ENCODE assay signal across 24 cellular contexts in the genomic region with DNA sequence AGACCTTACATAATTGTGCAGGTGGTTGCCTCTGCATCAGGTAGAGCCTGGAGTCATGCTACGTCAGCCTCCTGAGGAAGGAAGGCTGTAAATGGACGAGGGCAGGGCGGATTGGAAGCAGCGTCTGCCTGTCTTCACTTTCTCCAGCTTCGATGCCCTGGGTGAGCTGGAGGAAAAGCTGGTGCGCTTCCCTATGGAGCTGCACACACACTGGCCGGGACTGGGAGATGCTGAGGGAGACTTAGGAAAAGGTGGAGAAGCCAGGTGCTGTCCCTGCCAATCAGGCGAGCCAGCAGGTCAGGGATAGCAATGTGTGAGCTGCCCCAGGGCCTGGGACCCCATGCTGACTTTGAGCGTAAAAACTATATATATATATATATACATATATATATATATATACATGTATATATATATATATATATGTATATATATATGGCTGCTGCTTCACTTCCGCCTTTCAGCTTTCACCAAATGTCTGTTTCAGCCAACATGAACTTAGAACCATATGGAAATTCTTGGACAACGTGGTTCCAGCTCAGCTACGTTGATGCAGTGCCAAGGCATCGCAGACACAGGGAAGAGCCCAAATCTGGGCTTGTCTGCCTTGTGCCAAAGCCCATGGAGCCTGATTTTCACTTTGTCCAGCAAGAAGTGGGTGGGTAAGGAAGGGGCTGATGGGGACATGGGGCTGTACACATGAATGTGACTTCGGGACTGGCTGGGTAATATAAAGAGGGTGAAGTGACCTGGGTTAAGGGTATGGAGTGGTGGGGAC.
DNase-seq lines count a peak whose midpoint lies in the region; ATAC-seq and TF ChIP-seq lines count a peak whose summit lies in the region.
"Had no signal": no experiment of that assay in that cellular context is flagged by ENCODE, and none has a peak within 500 bp of the region (broad histone marks: within the 10 kb centered on the region; RNA-seq: fewer than 3 reads in every experiment).

No MANE protein-coding gene starts in this region.

- peaks cover 7% of the 10 kb centered on the region for H3K27me3 Mint-ChIP-seq in CD8-positive, alpha-beta T cell (ENCODE audit: low read depth)

- DNase-seq in DMS 273 (lab: John Stamatoyannopoulos, UW; ENCODE audit: unreplicated experiment) (peak; percentile 51), DMS 273 treated with DMSO at 0.1 percent for 48 hours (lab: John Stamatoyannopoulos, UW) (no peak), NCI-H1694 (lab: John Stamatoyannopoulos, UW) (peak; percentile 27), cerebellum (ENCODE audit: low spot score) (peak; percentile 71)
- DNase-seq in stimulated activated naive CD8-positive, alpha-beta T cell treated with anti-CD3 and anti-CD28 coated beads, Interleukin-15, Interleukin-2, amounts not matched to agents 100 U/mL and 50 U/mL, for 24 hours: no peak
- DNase-seq in CD8-positive, alpha-beta T cell: no peak
- DNase-seq: ACHN; BE2C; GDM1; HCEC 1CT; Karpas-422; NCI-H1092 treated with DMSO at 0.1 percent for 48 hours; NCI-H1436; NCI-H2029; NCI-H82; NK-92 treated with Interleukin-12 subunit alpha and Interleukin-12 subunit beta, amount 100 ng/mL, for 24 hours; PC-9; SJCRH30 had no signal

- H3K9me3 Mint-ChIP-seq in CD8-positive, alpha-beta T cell: no peaks in the 10 kb centered on the region

- no peak for ATAC-seq in stimulated activated naive CD8-positive, alpha-beta T cell treated with anti-CD3 and anti-CD28 coated beads, Interleukin-15, Interleukin-2, amounts not matched to agents 100 U/mL and 50 U/mL, for 24 hours
- ATAC-seq in HG03095 (IDR thresholded peaks at IDR 0.05; ENCODE audit: unreplicated experiment): no peak
- no peak for ATAC-seq in CD8-positive, alpha-beta T cell
- ATAC-seq: GM12878, GM23338, Right ventricle myocardium inferior, SK-N-SH treated with all-trans-retinoic acid at 6 μM for 48 hours had no signal

- H3K36me3 ChIP-seq in CD8-positive, alpha-beta T cell (ENCODE audit: insufficient read depth, low read length): no peaks in the 10 kb centered on the region
- H3K36me3 ChIP-seq: BE2C, SJCRH30 had no signal

- intact Hi-C loops in CD8-positive, alpha-beta T cell (cut with DNase I, micrococcal nuclease): no loop called here

- POLR2A ChIA-PET in CD8-positive, alpha-beta T cell (lab: Charles Lee): no interaction called here

- H3K4me3 Mint-ChIP-seq in CD8-positive, alpha-beta T cell: no peak overlapping the region
- H3K4me3 Mint-ChIP-seq: GM23338 had no signal

- CTCF ChIA-PET in CD8-positive, alpha-beta T cell (lab: Charles Lee): no interaction called here

- no peak overlapping the region for H3K27ac ChIP-seq in CD8-positive, alpha-beta T cell (ENCODE audit: low read depth, low read length)
- H3K27ac ChIP-seq: 22Rv1, PC-9, SJCRH30 had no signal

- H3K4me1 ChIP-seq in CD8-positive, alpha-beta T cell (ENCODE audit: insufficient read depth, low read length): no peaks in the 10 kb centered on the region
- H3K4me1 ChIP-seq: BE2C had no signal

- no peaks in the 10 kb centered on the region for H3K9me3 ChIP-seq in CD8-positive, alpha-beta T cell (ENCODE audit: low read length)
- H3K9me3 ChIP-seq: BE2C, SJCRH30 had no signal

- H3K27ac Mint-ChIP-seq in CD8-positive, alpha-beta T cell: no peak overlapping the region
- H3K27ac Mint-ChIP-seq: GM23338 had no signal

- H3K36me3 Mint-ChIP-seq in CD8-positive, alpha-beta T cell: no peaks in the 10 kb centered on the region

- no peak overlapping the region for H3K4me3 ChIP-seq in CD8-positive, alpha-beta T cell (ENCODE audit: low read depth, low read length)
- H3K4me3 ChIP-seq: GM12878, GM23338, PC-9, SJCRH30 had no signal

- peaks cover 6% of the 10 kb centered on the region for H3K4me1 Mint-ChIP-seq in CD8-positive, alpha-beta T cell (ENCODE audit: low read depth)

- TF ChIP-seq CTCF in CD8-positive, alpha-beta T cell (IDR thresholded peaks at IDR 0.05): no peak

- H3K27me3 ChIP-seq in CD8-positive, alpha-beta T cell (ENCODE audit: insufficient read depth, low read length): no peaks in the 10 kb centered on the region
- H3K27me3 ChIP-seq: BE2C, SJCRH30 had no signal

Comparison
In these comparisons a context has a peak if more than half of its experiments do, and no peak if none do; other contexts are left out.
1. DNase-seq: peak in DMS 273 (single experiment), NCI-H1694 (single experiment) and cerebellum (single experiment); none in DMS 273 treated with DMSO at 0.1 percent for 48 hours (single experiment), stimulated activated naive CD8-positive, alpha-beta T cell treated with anti-CD3 and anti-CD28 coated beads, Interleukin-15, Interleukin-2, amounts not matched to agents 100 U/mL and 50 U/mL, for 24 hours (single experiment) and CD8-positive, alpha-beta T cell (0 of 7).